Comparison of ENCODE assay signal across 2 cellular contexts in the genomic region with DNA sequence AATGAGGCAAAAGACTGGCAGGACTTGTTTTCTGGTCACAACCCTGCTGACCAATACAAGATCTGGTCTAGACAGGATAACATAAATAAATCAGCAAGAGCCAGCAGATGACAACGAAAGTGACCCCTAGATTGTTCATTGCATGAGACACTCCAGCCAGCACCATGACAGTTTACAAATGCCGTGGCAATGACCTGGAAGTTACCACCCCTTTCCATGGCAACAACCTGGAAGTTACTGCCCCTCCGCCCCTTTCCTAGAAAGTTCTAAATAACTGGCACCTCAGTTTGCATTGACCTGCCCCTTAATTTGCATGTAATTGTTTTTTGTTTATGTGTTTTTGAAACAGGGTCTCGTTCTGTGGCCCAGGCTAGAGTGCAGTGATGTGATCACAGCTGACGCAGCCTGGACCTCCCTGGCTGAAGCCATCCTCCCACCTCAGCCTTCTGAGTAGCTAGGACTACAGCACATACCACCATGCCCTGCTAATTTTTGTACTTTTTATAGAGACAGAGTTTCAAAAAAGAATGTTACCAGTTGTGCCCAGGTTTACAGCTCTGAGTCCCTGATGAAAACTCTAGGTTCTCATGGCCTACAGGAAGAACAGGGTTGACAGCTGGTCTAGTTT.
TF ChIP-seq lines count a peak whose summit lies in the region.

No MANE protein-coding gene starts in this region.

TF ChIP-seq in HepG2, 621 proteins besides CTCF, POLR2A, EP300 and RAD21:
- TF ChIP-seq NR2C2 (CRISPR knock-in tag; IDR thresholded peaks at IDR 0.05; ENCODE audit: borderline replicate concordance), result 0 out of 2 replicates have a peak, but pooled peaks have one; percentile 33
- TF ChIP-seq CEBPB (IDR thresholded peaks at IDR 0.05; ENCODE audit: borderline replicate concordance, low read depth, low read length), result no peak

TF ChIP-seq in WTC11, 78 proteins besides CTCF, POLR2A, EP300 and RAD21:
- TF ChIP-seq ZNF425 (CRISPR knock-in tag; conservative IDR thresholded peaks at IDR 0.05), result no peak
- TF ChIP-seq GABPB1 (CRISPR knock-in tag; IDR thresholded peaks at IDR 0.05), result no peak
- TF ChIP-seq RORB (CRISPR knock-in tag; IDR thresholded peaks at IDR 0.05), result no peak
- TF ChIP-seq JUN (CRISPR knock-in tag; IDR thresholded peaks at IDR 0.05), result no peak
- TF ChIP-seq, protein P1, sequence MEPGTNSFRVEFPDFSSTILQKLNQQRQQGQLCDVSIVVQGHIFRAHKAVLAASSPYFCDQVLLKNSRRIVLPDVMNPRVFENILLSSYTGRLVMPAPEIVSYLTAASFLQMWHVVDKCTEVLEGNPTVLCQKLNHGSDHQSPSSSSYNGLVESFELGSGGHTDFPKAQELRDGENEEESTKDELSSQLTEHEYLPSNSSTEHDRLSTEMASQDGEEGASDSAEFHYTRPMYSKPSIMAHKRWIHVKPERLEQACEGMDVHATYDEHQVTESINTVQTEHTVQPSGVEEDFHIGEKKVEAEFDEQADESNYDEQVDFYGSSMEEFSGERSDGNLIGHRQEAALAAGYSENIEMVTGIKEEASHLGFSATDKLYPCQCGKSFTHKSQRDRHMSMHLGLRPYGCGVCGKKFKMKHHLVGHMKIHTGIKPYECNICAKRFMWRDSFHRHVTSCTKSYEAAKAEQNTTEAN (CRISPR knock-in tag; IDR thresholded peaks at IDR 0.05), result no peak
- TF ChIP-seq, protein P2, sequence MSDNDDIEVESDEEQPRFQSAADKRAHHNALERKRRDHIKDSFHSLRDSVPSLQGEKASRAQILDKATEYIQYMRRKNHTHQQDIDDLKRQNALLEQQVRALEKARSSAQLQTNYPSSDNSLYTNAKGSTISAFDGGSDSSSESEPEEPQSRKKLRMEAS (CRISPR knock-in tag; IDR thresholded peaks at IDR 0.05), result no peak
- TF ChIP-seq NR2C2 (CRISPR knock-in tag; IDR thresholded peaks at IDR 0.05), result peak; percentile 61; the same call in 1 of the 2 replicates
- no peak for TF ChIP-seq ZNF671 (CRISPR knock-in tag; IDR thresholded peaks at IDR 0.05)
TF ChIP-seq in WTC11: peak in this region for 1.
